ENCODE assay signal across 1 cellular context in the genomic region with DNA sequence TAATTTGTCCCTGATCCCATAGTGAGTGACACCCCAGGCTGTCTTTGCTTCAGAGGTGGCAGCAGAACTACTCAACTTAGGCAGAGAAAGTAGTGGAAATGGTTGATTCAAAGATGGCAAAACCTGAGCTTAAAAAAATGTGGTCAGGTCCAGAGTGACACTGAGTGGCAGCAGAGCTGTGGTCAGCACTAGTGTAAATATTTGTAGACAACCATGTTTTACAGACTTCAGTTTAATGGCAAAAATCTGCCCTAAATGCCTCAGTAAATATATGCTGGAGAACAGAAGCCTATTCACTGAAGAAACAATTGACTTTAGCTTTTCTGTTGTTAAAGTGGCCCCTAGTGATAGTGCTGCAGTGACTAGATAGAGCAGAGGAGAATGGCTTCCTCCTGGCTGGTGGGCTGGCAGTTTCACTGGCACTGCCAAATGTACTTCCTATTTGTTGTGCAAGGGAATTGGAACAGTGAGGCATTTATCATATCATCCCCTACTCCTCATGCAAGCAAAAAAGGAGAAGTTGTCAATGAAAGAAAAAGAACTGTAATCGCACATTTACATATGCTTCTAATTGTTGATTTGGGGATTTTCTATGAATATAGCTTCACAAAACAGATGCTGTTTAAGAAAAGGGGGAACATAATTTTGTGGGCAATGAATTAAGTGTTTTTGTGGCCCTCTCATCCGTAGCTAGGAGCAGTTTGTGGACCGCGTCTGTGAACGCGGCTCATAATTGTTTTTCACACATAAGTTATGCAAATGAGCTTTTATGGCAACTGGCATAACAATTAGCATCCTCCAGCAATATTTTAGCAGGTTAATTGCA.
TF ChIP-seq lines count a peak whose summit lies in the region.

No MANE protein-coding gene starts in this region.

TF ChIP-seq in GM12878, 131 proteins besides CTCF, POLR2A, EP300 and RAD21:
- TF ChIP-seq NR2C2 (IDR thresholded peaks at IDR 0.05; ENCODE audit: borderline replicate concordance, control insufficient read depth, insufficient read length, low read depth) (no peak), RUNX3 (IDR thresholded peaks at IDR 0.05; ENCODE audit: low read length) (peak; percentile 24; the same call in 1 of the 2 replicates), NFXL1 (IDR thresholded peaks at IDR 0.05; ENCODE audit: borderline replicate concordance) (no peak), FOXK2 (IDR thresholded peaks at IDR 0.05) (no peak), ATF7 (IDR thresholded peaks at IDR 0.05; ENCODE audit: low read depth) (0 out of 2 replicates have a peak, but pooled peaks have one; percentile 18), SUZ12 (IDR thresholded peaks at IDR 0.05; ENCODE audit: unreplicated experiment) (no peak), NRF1 (conservative IDR thresholded peaks at IDR 0.05; ENCODE audit: low read depth, low read length) (no peak), CHD2 (IDR thresholded peaks at IDR 0.05; ENCODE audit: borderline replicate concordance, low read depth, low read length) (no peak), ATF2 (IDR thresholded peaks at IDR 0.05; ENCODE audit: low read length) (peak; percentile 41; the same call in 1 of the 2 replicates), MTA2 (IDR thresholded peaks at IDR 0.05; ENCODE audit: low read depth) (peak; percentile 60; the same call in 1 of the 2 replicates), RELB (IDR thresholded peaks at IDR 0.05; ENCODE audit: low read depth) (peak; percentile 45; the same call in 1 of the 2 replicates), POU2F2 (IDR thresholded peaks at IDR 0.05; ENCODE audit: borderline replicate concordance, low read depth, low read length) (peak; percentile 62; the same call in 2 of the 3 replicates), MYB (IDR thresholded peaks at IDR 0.05; ENCODE audit: borderline replicate concordance, low read depth, low read length) (no peak), ESRRA (IDR thresholded peaks at IDR 0.05; ENCODE audit: low read length) (no peak), LARP7 (IDR thresholded peaks at IDR 0.05) (no peak), BACH1 (IDR thresholded peaks at IDR 0.05; ENCODE audit: borderline replicate concordance) (peak; percentile 10; the same call in 1 of the 2 replicates), CBX5 (IDR thresholded peaks at IDR 0.05; ENCODE audit: low read depth) (no peak), POLR2AphosphoS2 (IDR thresholded peaks at IDR 0.05; ENCODE audit: low read depth, low read length) (no peak), SMAD5 (IDR thresholded peaks at IDR 0.05; ENCODE audit: low read depth) (no peak), PKNOX1 (IDR thresholded peaks at IDR 0.05) (peak; percentile 68), FOS (IDR thresholded peaks at IDR 0.05; ENCODE audit: borderline replicate concordance, extremely low read depth, insufficient read length) (no peak), HCFC1 (IDR thresholded peaks at IDR 0.05; ENCODE audit: low read length) (no peak), IKZF1 (conservative IDR thresholded peaks at IDR 0.05) (peak; percentile 35), IKZF2 (IDR thresholded peaks at IDR 0.05) (peak; percentile 26 to 44; a peak in 2 of 4 replicates), RAD51 (IDR thresholded peaks at IDR 0.05) (no peak), MLLT1 (IDR thresholded peaks at IDR 0.05) (0 out of 2 replicates have a peak, but pooled peaks have one; percentile 13), RBBP5 (conservative IDR thresholded peaks at IDR 0.05) (no peak), BCL3 (IDR thresholded peaks at IDR 0.05; ENCODE audit: borderline replicate concordance, insufficient read depth, low read depth, low read length, poor library complexity, severe bottlenecking) (no peak), DPF2 (IDR thresholded peaks at IDR 0.05) (0 out of 2 replicates have a peak, but pooled peaks have one; percentile 28), BCL11A (IDR thresholded peaks at IDR 0.05; ENCODE audit: low read depth, low read length) (no peak), YBX1 (IDR thresholded peaks at IDR 0.05) (no peak), HDAC6 (IDR thresholded peaks at IDR 0.05; ENCODE audit: unreplicated experiment) (no peak), RFX5 (IDR thresholded peaks at IDR 0.05; ENCODE audit: low read depth, low read length) (no peak), YY1 (IDR thresholded peaks at IDR 0.05; ENCODE audit: low read depth, low read length) (0 out of 2 replicates have a peak, but pooled peaks have one; percentile 19)
- TF ChIP-seq, protein P1, sequence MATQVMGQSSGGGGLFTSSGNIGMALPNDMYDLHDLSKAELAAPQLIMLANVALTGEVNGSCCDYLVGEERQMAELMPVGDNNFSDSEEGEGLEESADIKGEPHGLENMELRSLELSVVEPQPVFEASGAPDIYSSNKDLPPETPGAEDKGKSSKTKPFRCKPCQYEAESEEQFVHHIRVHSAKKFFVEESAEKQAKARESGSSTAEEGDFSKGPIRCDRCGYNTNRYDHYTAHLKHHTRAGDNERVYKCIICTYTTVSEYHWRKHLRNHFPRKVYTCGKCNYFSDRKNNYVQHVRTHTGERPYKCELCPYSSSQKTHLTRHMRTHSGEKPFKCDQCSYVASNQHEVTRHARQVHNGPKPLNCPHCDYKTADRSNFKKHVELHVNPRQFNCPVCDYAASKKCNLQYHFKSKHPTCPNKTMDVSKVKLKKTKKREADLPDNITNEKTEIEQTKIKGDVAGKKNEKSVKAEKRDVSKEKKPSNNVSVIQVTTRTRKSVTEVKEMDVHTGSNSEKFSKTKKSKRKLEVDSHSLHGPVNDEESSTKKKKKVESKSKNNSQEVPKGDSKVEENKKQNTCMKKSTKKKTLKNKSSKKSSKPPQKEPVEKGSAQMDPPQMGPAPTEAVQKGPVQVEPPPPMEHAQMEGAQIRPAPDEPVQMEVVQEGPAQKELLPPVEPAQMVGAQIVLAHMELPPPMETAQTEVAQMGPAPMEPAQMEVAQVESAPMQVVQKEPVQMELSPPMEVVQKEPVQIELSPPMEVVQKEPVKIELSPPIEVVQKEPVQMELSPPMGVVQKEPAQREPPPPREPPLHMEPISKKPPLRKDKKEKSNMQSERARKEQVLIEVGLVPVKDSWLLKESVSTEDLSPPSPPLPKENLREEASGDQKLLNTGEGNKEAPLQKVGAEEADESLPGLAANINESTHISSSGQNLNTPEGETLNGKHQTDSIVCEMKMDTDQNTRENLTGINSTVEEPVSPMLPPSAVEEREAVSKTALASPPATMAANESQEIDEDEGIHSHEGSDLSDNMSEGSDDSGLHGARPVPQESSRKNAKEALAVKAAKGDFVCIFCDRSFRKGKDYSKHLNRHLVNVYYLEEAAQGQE (IDR thresholded peaks at IDR 0.05; ENCODE audit: low read depth, low read length): no peak
- TF ChIP-seq, protein P2, sequence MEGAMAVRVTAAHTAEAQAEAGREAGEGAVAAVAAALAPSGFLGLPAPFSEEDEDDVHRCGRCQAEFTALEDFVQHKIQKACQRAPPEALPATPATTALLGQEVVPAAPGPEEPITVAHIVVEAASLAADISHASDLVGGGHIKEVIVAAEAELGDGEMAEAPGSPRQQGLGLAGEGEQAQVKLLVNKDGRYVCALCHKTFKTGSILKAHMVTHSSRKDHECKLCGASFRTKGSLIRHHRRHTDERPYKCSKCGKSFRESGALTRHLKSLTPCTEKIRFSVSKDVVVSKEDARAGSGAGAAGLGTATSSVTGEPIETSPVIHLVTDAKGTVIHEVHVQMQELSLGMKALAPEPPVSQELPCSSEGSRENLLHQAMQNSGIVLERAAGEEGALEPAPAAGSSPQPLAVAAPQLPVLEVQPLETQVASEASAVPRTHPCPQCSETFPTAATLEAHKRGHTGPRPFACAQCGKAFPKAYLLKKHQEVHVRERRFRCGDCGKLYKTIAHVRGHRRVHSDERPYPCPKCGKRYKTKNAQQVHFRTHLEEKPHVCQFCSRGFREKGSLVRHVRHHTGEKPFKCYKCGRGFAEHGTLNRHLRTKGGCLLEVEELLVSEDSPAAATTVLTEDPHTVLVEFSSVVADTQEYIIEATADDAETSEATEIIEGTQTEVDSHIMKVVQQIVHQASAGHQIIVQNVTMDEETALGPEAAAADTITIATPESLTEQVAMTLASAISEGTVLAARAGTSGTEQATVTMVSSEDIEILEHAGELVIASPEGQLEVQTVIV (IDR thresholded peaks at IDR 0.05; ENCODE audit: borderline replicate concordance, partially characterized antibody): no peak
